ENCODE assay signal across 1 cellular context in genomic region chr2:231515603-231516002, GRCh38.
TF ChIP-seq lines count a peak whose summit lies in the region.

No MANE protein-coding gene starts in this region.

TF ChIP-seq in K562, 482 proteins besides CTCF, POLR2A, EP300 and RAD21 (continued from another document and continues in another):
- TF ChIP-seq, protein P1, sequence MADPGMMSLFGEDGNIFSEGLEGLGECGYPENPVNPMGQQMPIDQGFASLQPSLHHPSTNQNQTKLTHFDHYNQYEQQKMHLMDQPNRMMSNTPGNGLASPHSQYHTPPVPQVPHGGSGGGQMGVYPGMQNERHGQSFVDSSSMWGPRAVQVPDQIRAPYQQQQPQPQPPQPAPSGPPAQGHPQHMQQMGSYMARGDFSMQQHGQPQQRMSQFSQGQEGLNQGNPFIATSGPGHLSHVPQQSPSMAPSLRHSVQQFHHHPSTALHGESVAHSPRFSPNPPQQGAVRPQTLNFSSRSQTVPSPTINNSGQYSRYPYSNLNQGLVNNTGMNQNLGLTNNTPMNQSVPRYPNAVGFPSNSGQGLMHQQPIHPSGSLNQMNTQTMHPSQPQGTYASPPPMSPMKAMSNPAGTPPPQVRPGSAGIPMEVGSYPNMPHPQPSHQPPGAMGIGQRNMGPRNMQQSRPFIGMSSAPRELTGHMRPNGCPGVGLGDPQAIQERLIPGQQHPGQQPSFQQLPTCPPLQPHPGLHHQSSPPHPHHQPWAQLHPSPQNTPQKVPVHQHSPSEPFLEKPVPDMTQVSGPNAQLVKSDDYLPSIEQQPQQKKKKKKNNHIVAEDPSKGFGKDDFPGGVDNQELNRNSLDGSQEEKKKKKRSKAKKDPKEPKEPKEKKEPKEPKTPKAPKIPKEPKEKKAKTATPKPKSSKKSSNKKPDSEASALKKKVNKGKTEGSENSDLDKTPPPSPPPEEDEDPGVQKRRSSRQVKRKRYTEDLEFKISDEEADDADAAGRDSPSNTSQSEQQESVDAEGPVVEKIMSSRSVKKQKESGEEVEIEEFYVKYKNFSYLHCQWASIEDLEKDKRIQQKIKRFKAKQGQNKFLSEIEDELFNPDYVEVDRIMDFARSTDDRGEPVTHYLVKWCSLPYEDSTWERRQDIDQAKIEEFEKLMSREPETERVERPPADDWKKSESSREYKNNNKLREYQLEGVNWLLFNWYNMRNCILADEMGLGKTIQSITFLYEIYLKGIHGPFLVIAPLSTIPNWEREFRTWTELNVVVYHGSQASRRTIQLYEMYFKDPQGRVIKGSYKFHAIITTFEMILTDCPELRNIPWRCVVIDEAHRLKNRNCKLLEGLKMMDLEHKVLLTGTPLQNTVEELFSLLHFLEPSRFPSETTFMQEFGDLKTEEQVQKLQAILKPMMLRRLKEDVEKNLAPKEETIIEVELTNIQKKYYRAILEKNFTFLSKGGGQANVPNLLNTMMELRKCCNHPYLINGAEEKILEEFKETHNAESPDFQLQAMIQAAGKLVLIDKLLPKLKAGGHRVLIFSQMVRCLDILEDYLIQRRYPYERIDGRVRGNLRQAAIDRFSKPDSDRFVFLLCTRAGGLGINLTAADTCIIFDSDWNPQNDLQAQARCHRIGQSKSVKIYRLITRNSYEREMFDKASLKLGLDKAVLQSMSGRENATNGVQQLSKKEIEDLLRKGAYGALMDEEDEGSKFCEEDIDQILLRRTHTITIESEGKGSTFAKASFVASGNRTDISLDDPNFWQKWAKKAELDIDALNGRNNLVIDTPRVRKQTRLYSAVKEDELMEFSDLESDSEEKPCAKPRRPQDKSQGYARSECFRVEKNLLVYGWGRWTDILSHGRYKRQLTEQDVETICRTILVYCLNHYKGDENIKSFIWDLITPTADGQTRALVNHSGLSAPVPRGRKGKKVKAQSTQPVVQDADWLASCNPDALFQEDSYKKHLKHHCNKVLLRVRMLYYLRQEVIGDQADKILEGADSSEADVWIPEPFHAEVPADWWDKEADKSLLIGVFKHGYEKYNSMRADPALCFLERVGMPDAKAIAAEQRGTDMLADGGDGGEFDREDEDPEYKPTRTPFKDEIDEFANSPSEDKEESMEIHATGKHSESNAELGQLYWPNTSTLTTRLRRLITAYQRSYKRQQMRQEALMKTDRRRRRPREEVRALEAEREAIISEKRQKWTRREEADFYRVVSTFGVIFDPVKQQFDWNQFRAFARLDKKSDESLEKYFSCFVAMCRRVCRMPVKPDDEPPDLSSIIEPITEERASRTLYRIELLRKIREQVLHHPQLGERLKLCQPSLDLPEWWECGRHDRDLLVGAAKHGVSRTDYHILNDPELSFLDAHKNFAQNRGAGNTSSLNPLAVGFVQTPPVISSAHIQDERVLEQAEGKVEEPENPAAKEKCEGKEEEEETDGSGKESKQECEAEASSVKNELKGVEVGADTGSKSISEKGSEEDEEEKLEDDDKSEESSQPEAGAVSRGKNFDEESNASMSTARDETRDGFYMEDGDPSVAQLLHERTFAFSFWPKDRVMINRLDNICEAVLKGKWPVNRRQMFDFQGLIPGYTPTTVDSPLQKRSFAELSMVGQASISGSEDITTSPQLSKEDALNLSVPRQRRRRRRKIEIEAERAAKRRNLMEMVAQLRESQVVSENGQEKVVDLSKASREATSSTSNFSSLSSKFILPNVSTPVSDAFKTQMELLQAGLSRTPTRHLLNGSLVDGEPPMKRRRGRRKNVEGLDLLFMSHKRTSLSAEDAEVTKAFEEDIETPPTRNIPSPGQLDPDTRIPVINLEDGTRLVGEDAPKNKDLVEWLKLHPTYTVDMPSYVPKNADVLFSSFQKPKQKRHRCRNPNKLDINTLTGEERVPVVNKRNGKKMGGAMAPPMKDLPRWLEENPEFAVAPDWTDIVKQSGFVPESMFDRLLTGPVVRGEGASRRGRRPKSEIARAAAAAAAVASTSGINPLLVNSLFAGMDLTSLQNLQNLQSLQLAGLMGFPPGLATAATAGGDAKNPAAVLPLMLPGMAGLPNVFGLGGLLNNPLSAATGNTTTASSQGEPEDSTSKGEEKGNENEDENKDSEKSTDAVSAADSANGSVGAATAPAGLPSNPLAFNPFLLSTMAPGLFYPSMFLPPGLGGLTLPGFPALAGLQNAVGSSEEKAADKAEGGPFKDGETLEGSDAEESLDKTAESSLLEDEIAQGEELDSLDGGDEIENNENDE (IDR thresholded peaks at IDR 0.05; ENCODE audit: low read depth, low read length) = no peak
- TF ChIP-seq, protein P2, sequence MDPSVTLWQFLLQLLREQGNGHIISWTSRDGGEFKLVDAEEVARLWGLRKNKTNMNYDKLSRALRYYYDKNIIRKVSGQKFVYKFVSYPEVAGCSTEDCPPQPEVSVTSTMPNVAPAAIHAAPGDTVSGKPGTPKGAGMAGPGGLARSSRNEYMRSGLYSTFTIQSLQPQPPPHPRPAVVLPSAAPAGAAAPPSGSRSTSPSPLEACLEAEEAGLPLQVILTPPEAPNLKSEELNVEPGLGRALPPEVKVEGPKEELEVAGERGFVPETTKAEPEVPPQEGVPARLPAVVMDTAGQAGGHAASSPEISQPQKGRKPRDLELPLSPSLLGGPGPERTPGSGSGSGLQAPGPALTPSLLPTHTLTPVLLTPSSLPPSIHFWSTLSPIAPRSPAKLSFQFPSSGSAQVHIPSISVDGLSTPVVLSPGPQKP (CRISPR knock-in tag; IDR thresholded peaks at IDR 0.05) = no peak
- TF ChIP-seq, protein P3, sequence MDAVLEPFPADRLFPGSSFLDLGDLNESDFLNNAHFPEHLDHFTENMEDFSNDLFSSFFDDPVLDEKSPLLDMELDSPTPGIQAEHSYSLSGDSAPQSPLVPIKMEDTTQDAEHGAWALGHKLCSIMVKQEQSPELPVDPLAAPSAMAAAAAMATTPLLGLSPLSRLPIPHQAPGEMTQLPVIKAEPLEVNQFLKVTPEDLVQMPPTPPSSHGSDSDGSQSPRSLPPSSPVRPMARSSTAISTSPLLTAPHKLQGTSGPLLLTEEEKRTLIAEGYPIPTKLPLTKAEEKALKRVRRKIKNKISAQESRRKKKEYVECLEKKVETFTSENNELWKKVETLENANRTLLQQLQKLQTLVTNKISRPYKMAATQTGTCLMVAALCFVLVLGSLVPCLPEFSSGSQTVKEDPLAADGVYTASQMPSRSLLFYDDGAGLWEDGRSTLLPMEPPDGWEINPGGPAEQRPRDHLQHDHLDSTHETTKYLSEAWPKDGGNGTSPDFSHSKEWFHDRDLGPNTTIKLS (IDR thresholded peaks at IDR 0.05; ENCODE audit: borderline replicate concordance, low read depth) = no peak
- peak; percentile 68 for TF ChIP-seq SUPT5H (IDR thresholded peaks at IDR 0.05)
- no peak for TF ChIP-seq THAP7 (CRISPR knock-in tag; IDR thresholded peaks at IDR 0.05)
- peak; percentile 58 for TF ChIP-seq TAF1 (IDR thresholded peaks at IDR 0.05; ENCODE audit: control insufficient read depth, extremely low read depth, insufficient read depth, low read length, severe bottlenecking)
- no peak for TF ChIP-seq ZNF561 (CRISPR knock-in tag; conservative IDR thresholded peaks at IDR 0.05)
- peak; percentile 37; the same call in 1 of the 2 replicates for TF ChIP-seq JUND (IDR thresholded peaks at IDR 0.05; ENCODE audit: borderline replicate concordance, low read depth, low read length)
- TF ChIP-seq JUND (tag; IDR thresholded peaks at IDR 0.05; ENCODE audit: borderline replicate concordance, low read depth, low read length) = no peak
- no peak for TF ChIP-seq THRB (CRISPR knock-in tag; conservative IDR thresholded peaks at IDR 0.05)
- TF ChIP-seq TBP (optimal IDR thresholded peaks at IDR 0.05; ENCODE audit: low read depth, low read length) = peak; percentile 52
- no peak for TF ChIP-seq ZNF311 (CRISPR knock-in tag; IDR thresholded peaks at IDR 0.05)
- TF ChIP-seq DPF2 (IDR thresholded peaks at IDR 0.05) = no peak; the same call in 1 of the 2 replicates
- TF ChIP-seq, protein P4, sequence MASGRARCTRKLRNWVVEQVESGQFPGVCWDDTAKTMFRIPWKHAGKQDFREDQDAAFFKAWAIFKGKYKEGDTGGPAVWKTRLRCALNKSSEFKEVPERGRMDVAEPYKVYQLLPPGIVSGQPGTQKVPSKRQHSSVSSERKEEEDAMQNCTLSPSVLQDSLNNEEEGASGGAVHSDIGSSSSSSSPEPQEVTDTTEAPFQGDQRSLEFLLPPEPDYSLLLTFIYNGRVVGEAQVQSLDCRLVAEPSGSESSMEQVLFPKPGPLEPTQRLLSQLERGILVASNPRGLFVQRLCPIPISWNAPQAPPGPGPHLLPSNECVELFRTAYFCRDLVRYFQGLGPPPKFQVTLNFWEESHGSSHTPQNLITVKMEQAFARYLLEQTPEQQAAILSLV (tag; IDR thresholded peaks at IDR 0.05) = no peak
- no peak for TF ChIP-seq ZKSCAN8 (CRISPR knock-in tag; IDR thresholded peaks at IDR 0.05)
- TF ChIP-seq ADNP (tag; IDR thresholded peaks at IDR 0.05) = no peak
- no peak for TF ChIP-seq TCFL5 (CRISPR knock-in tag; conservative IDR thresholded peaks at IDR 0.05)
- no peak for TF ChIP-seq TCF3 (CRISPR knock-in tag; IDR thresholded peaks at IDR 0.05)
- TF ChIP-seq ZNF263 (CRISPR knock-in tag; IDR thresholded peaks at IDR 0.05; ENCODE audit: borderline replicate concordance) = no peak
- no peak for TF ChIP-seq RBM15 (IDR thresholded peaks at IDR 0.05; ENCODE audit: insufficient read depth, low read length)
- 0 out of 2 replicates have a peak, but pooled peaks have one; percentile 34 for TF ChIP-seq MYC (IDR thresholded peaks at IDR 0.05; ENCODE audit: low read depth, low read length)
- TF ChIP-seq MYC (CRISPR knock-in tag; IDR thresholded peaks at IDR 0.05; ENCODE audit: borderline replicate concordance, low read depth) = no peak
- TF ChIP-seq NR2C2 (CRISPR knock-in tag; IDR thresholded peaks at IDR 0.05) = no peak
- TF ChIP-seq NR2C2 (tag; IDR thresholded peaks at IDR 0.05) = no peak
- no peak for TF ChIP-seq PYGO2 (tag; IDR thresholded peaks at IDR 0.05)
- TF ChIP-seq RBM25 (IDR thresholded peaks at IDR 0.05; ENCODE audit: low read depth, low read length, severe bottlenecking) = no peak
- TF ChIP-seq FUS (optimal IDR thresholded peaks at IDR 0.05; ENCODE audit: low read depth, low read length) = no peak
- no peak for TF ChIP-seq ZNF277 (CRISPR knock-in tag; IDR thresholded peaks at IDR 0.05; ENCODE audit: borderline replicate concordance)
- TF ChIP-seq KLF6 (CRISPR knock-in tag; IDR thresholded peaks at IDR 0.05; ENCODE audit: borderline replicate concordance) = no peak
- no peak for TF ChIP-seq NCOA1 (IDR thresholded peaks at IDR 0.05; ENCODE audit: low read depth)
- TF ChIP-seq MTA1 (IDR thresholded peaks at IDR 0.05; ENCODE audit: borderline replicate concordance) = no peak
- TF ChIP-seq NFE2L1 (tag; IDR thresholded peaks at IDR 0.05; ENCODE audit: borderline replicate concordance, low read depth) = no peak
- no peak for TF ChIP-seq ZBTB2 (IDR thresholded peaks at IDR 0.05)
- TF ChIP-seq ZNF778 (CRISPR knock-in tag; IDR thresholded peaks at IDR 0.05) = no peak
- TF ChIP-seq NRF1 (conservative IDR thresholded peaks at IDR 0.05 in 1 of 2, IDR thresholded peaks at IDR 0.05 in 1 of 2) = no peak
- TF ChIP-seq PHTF2 (CRISPR knock-in tag; IDR thresholded peaks at IDR 0.05) = no peak
- TF ChIP-seq SIRT6 (IDR thresholded peaks at IDR 0.05; ENCODE audit: low read depth, low read length) = no peak
- no peak for TF ChIP-seq IRF2 (CRISPR knock-in tag; IDR thresholded peaks at IDR 0.05)
- no peak for TF ChIP-seq ZNF507 (tag; conservative IDR thresholded peaks at IDR 0.05)
- no peak for TF ChIP-seq CTCFL (IDR thresholded peaks at IDR 0.05; ENCODE audit: borderline replicate concordance, insufficient read depth, low read depth, low read length, poor library complexity, severe bottlenecking)
- no peak for TF ChIP-seq ZNF41 (CRISPR knock-in tag; conservative IDR thresholded peaks at IDR 0.05)
- TF ChIP-seq RBM17 (IDR thresholded peaks at IDR 0.05; ENCODE audit: borderline replicate concordance, low read depth, low read length) = no peak
- TF ChIP-seq MTA3 (IDR thresholded peaks at IDR 0.05; ENCODE audit: borderline replicate concordance) = 0 out of 2 replicates have a peak, but pooled peaks have one; percentile 23
